12 cellular contexts compared by ENCODE assay signal in genomic region chr10:91711885-91712284, GRCh38.
A peak's percentile ranks its signal among the peaks of the same experiment; 100 is the strongest.
DNase-seq lines count a peak whose midpoint lies in the region; ATAC-seq, FAIRE-seq and TF ChIP-seq lines count a peak whose summit lies in the region.
"Had no signal": no experiment of that assay in that cellular context is flagged by ENCODE, and none has a peak within 500 bp of the region (broad histone marks: within the 10 kb centered on the region; RNA-seq: fewer than 3 reads in every experiment).

No MANE protein-coding gene starts in this region.

- TF ChIP-seq CTCF in liver (IDR thresholded peaks at IDR 0.05; ENCODE audit: low read depth, low read length, missing input control) = no peak
- TF ChIP-seq CTCF in HepG2 (CRISPR knock-in tag; IDR thresholded peaks at IDR 0.05) = no peak

- H4K20me1 ChIP-seq in HepG2 (ENCODE audit: insufficient read depth, low read length) = no peaks in the 10 kb centered on the region

- H3K9me3 ChIP-seq in liver (ENCODE audit: control insufficient read depth in 4 of 4, low read length in 3 of 4) (no peaks in the 10 kb centered on the region), HepG2 (ENCODE audit: low read length) (no peaks in the 10 kb centered on the region)
- H3K9me3 ChIP-seq: testis had no signal

- H3K4me1 ChIP-seq in liver (ENCODE audit: control insufficient read depth in 4 of 4, insufficient read depth in 4 of 4, low read length in 3 of 4) (peaks cover 9 to 59% (median 34%) of the 10 kb centered on the region in 4 donors), HepG2 (ENCODE audit: insufficient read depth, low read length) (peaks cover 5% of the 10 kb centered on the region)
- H3K4me1 ChIP-seq: testis had no signal

- peak overlapping the region in 1 of 3 donors; percentile 31 for H3K4me3 ChIP-seq in liver (ENCODE audit: low read depth in 1 of 3, low read length in 3 of 3)
- H3K4me3 ChIP-seq in HepG2 (replicated peaks in 1 of 3; ENCODE audit: insufficient read depth in 1 of 3, low read depth in 2 of 3, low read length in 3 of 3) = no peak overlapping the region
- H3K4me3 ChIP-seq: testis had no signal

- peak overlapping the region; percentile 61 to 78 for H3K27ac ChIP-seq in liver (ENCODE audit: low read depth in 1 of 2, low read length in 2 of 2)
- H3K27ac ChIP-seq in HepG2 (ENCODE audit: extremely low read length, insufficient read depth, low read length) = no peak overlapping the region
- H3K27ac ChIP-seq: testis had no signal

- no peaks in the 10 kb centered on the region for H3K79me2 ChIP-seq in HepG2 (ENCODE audit: insufficient read depth, low read length)

- FAIRE-seq in HepG2 (lab: Jason Lieb, UNC) (no peak), GM12891 (lab: Jason Lieb, UNC) (no peak)
- FAIRE-seq: endometrium had no signal

- in situ Hi-C loops in HepG2 (cut with HindIII; ENCODE audit: extremely low pct_ligation_motif_present, low pct_unique_long_range_greater_than_20kb) = no loop called here

- no TSS peak for BruUV-seq in HepG2 (replicated peaks; lab: Mats Ljungman, UMichigan)

- H3K9ac ChIP-seq in liver (ENCODE audit: low read depth in 1 of 2, low read length in 2 of 2) = peak overlapping the region; percentile 42 to 55
- H3K9ac ChIP-seq in HepG2 (ENCODE audit: insufficient read depth, low read depth, low read length) = no peak overlapping the region

- H2AFZ ChIP-seq in HepG2 (ENCODE audit: low read length) = no peak overlapping the region

- no peaks in the 10 kb centered on the region for H3K27me3 ChIP-seq in liver (ENCODE audit: control insufficient read depth in 4 of 4, insufficient read depth in 4 of 4, low read length in 3 of 4)
- no peaks in the 10 kb centered on the region for H3K27me3 ChIP-seq in HepG2 (ENCODE audit: control insufficient read depth in 1 of 2, insufficient read depth in 2 of 2, low read length in 2 of 2)
- H3K27me3 ChIP-seq: testis had no signal

- TF ChIP-seq RAD21 in liver (IDR thresholded peaks at IDR 0.05) (no peak), HepG2 (CRISPR knock-in tag; IDR thresholded peaks at IDR 0.05) (no peak)

- no peak for TF ChIP-seq POLR2A in HepG2 (IDR thresholded peaks at IDR 0.05; ENCODE audit: insufficient read depth in 1 of 2, low read depth in 2 of 2, low read length in 2 of 2)
- no peak for TF ChIP-seq POLR2A in GM12891 (IDR thresholded peaks at IDR 0.05; ENCODE audit: low read depth, low read length)

- TF ChIP-seq EP300 in HepG2 (IDR thresholded peaks at IDR 0.05; ENCODE audit: low read depth in 2 of 2, low read length in 2 of 2) = no peak
- TF ChIP-seq EP300 in HepG2 (CRISPR knock-in tag; IDR thresholded peaks at IDR 0.05; ENCODE audit: borderline replicate concordance) = no peak

- POLR2A ChIA-PET in HepG2 (lab: Yijun Ruan, JAX) = no interaction called here

- no peak overlapping the region for H3K4me2 ChIP-seq in HepG2 (ENCODE audit: low read depth, low read length)

- ATAC-seq in HepG2 = no peak
- ATAC-seq in HG02938 (IDR thresholded peaks at IDR 0.05; ENCODE audit: unreplicated experiment) = peak; percentile 61
- no peak for ATAC-seq in HG02884 (IDR thresholded peaks at IDR 0.05; ENCODE audit: unreplicated experiment)
- ATAC-seq: naive thymus-derived CD8-positive, alpha-beta T cell had no signal

- CTCF ChIA-PET in HepG2 (lab: Yijun Ruan, JAX; ENCODE audit: low intra/inter-chr PET ratio, low total read pairs) = no interaction called here

- H3K36me3 ChIP-seq in liver (ENCODE audit: control insufficient read depth in 4 of 4, insufficient read depth in 3 of 4, low read depth in 1 of 4, low read length in 3 of 4) (no peaks in the 10 kb centered on the region), HepG2 (replicated peaks in 1 of 2; ENCODE audit: control insufficient read depth in 1 of 2, insufficient read depth in 2 of 2, low read length in 2 of 2) (no peaks in the 10 kb centered on the region)

- no peak for DNase-seq in HepG2 (ENCODE audit: low spot score)
- peak; percentile 52 for DNase-seq in OCI-M1 (lab: John Stamatoyannopoulos, UW)
- DNase-seq in NCI-H748 (lab: John Stamatoyannopoulos, UW; ENCODE audit: unreplicated experiment) = no peak
- DNase-seq in central memory CD4-positive, alpha-beta T cell = no peak
- DNase-seq in GM12891 (ENCODE audit: insufficient read length, low spot score) = no peak
- DNase-seq: Kasumi-1; naive thymus-derived CD8-positive, alpha-beta T cell had no signal

- intact Hi-C loops in HepG2 (cut with micrococcal nuclease; ENCODE audit: unreplicated experiment) = no loop called here

TF ChIP-seq in liver, 16 proteins besides CTCF, POLR2A, EP300 and RAD21 (continues in another document):
- TF ChIP-seq ZBTB33 (IDR thresholded peaks at IDR 0.05) = no peak
- TF ChIP-seq JUND (IDR thresholded peaks at IDR 0.05) = no peak
- TF ChIP-seq GABPA (IDR thresholded peaks at IDR 0.05 in 1 of 2, conservative IDR thresholded peaks at IDR 0.05 in 1 of 2) = no peak
- TF ChIP-seq NR2F2 (IDR thresholded peaks at IDR 0.05) = no peak
- TF ChIP-seq SP1 (IDR thresholded peaks at IDR 0.05) = no peak
- TF ChIP-seq, protein P1, sequence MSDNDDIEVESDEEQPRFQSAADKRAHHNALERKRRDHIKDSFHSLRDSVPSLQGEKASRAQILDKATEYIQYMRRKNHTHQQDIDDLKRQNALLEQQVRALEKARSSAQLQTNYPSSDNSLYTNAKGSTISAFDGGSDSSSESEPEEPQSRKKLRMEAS (IDR thresholded peaks at IDR 0.05) = no peak

TF ChIP-seq in HepG2, 621 proteins besides CTCF, POLR2A, EP300 and RAD21 (continues in another document):
- TF ChIP-seq ZNF776 (CRISPR knock-in tag; IDR thresholded peaks at IDR 0.05) = no peak
- no peak for TF ChIP-seq CENPX (CRISPR knock-in tag; IDR thresholded peaks at IDR 0.05)
- no peak for TF ChIP-seq ZNF788 (CRISPR knock-in tag; IDR thresholded peaks at IDR 0.05; ENCODE audit: borderline replicate concordance)
- TF ChIP-seq, protein P2, sequence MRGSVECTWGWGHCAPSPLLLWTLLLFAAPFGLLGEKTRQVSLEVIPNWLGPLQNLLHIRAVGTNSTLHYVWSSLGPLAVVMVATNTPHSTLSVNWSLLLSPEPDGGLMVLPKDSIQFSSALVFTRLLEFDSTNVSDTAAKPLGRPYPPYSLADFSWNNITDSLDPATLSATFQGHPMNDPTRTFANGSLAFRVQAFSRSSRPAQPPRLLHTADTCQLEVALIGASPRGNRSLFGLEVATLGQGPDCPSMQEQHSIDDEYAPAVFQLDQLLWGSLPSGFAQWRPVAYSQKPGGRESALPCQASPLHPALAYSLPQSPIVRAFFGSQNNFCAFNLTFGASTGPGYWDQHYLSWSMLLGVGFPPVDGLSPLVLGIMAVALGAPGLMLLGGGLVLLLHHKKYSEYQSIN (CRISPR knock-in tag; IDR thresholded peaks at IDR 0.05; ENCODE audit: borderline replicate concordance) = no peak
- TF ChIP-seq, protein P3, sequence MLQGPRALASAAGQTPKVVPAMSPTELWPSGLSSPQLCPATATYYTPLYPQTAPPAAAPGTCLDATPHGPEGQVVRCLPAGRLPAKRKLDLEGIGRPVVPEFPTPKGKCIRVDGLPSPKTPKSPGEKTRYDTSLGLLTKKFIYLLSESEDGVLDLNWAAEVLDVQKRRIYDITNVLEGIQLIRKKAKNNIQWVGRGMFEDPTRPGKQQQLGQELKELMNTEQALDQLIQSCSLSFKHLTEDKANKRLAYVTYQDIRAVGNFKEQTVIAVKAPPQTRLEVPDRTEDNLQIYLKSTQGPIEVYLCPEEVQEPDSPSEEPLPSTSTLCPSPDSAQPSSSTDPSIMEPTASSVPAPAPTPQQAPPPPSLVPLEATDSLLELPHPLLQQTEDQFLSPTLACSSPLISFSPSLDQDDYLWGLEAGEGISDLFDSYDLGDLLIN (CRISPR knock-in tag; IDR thresholded peaks at IDR 0.05; ENCODE audit: borderline replicate concordance) = no peak
- no peak for TF ChIP-seq TBL1XR1 (IDR thresholded peaks at IDR 0.05; ENCODE audit: borderline replicate concordance, low read length, partially characterized antibody)
- TF ChIP-seq PAF1 (CRISPR knock-in tag; IDR thresholded peaks at IDR 0.05) = no peak
- no peak for TF ChIP-seq SOX13 (IDR thresholded peaks at IDR 0.05)
- no peak for TF ChIP-seq SOX13 (CRISPR knock-in tag; conservative IDR thresholded peaks at IDR 0.05 in 1 of 2, IDR thresholded peaks at IDR 0.05 in 1 of 2)
- no peak for TF ChIP-seq ZBTB1 (CRISPR knock-in tag; IDR thresholded peaks at IDR 0.05; ENCODE audit: borderline replicate concordance)
- no peak for TF ChIP-seq ZNF550 (CRISPR knock-in tag; IDR thresholded peaks at IDR 0.05; ENCODE audit: borderline replicate concordance)

TF ChIP-seq in GM12891, 5 proteins besides CTCF, POLR2A, EP300 and RAD21:
- TF ChIP-seq PAX5 (IDR thresholded peaks at IDR 0.05; ENCODE audit: insufficient read depth, low read length, severe bottlenecking) (no peak), POLR2AphosphoS5 (IDR thresholded peaks at IDR 0.05; ENCODE audit: low read depth, low read length) (no peak), POU2F2 (IDR thresholded peaks at IDR 0.05; ENCODE audit: low read depth, low read length) (no peak), SPI1 (IDR thresholded peaks at IDR 0.05; ENCODE audit: low read depth, low read length) (no peak), TAF1 (IDR thresholded peaks at IDR 0.05; ENCODE audit: low read depth, low read length) (no peak)
